Comparison of ENCODE assay signal across 8 cellular contexts in genomic region chr9:38620483-38621433, GRCh38. TPM values are rescaled to one million over a fixed set of nuclear protein-coding genes. Genes with fewer than 3 reads are reported as not detected.
DNase-seq lines count a peak whose midpoint lies in the region; ATAC-seq and TF ChIP-seq lines count a peak whose summit lies in the region.

Gene ANKRD18A (minus strand): TSS chr9:38620596. CDS start chr9:38620285, 311 bp downstream.

- H4K20me1 ChIP-seq in smooth muscle cell (ENCODE audit: low read depth), result no peaks in the 10 kb centered on the region

- H3K36me3 ChIP-seq in smooth muscle cell (ENCODE audit: low read depth), result no peaks in the 10 kb centered on the region

- peaks cover 81% of the 10 kb centered on the region for H3K27me3 ChIP-seq in smooth muscle cell (ENCODE audit: low read depth)

- peak; percentile 78 for ATAC-seq in HG02642 (IDR thresholded peaks at IDR 0.05; ENCODE audit: poor library complexity, unreplicated experiment)

- peak within 1 kb of the TSS; percentile 93 for H3K4me2 ChIP-seq in smooth muscle cell

- H3K27ac ChIP-seq in VCaP, result peak within 1 kb of the TSS; percentile 97
- H3K27ac ChIP-seq in smooth muscle cell (ENCODE audit: low read depth), result no peak within 1 kb of the TSS

- H3K9me3 ChIP-seq in smooth muscle cell (replicated peaks; ENCODE audit: low read depth), result no peaks in the 10 kb centered on the region

- peaks cover 3% of the 10 kb centered on the region for H3K4me1 ChIP-seq in smooth muscle cell (ENCODE audit: low read depth)

- no peak for DNase-seq in GM12864 (ENCODE audit: low read depth)
- peak; percentile 88 for DNase-seq in NCI-H1694 treated with DMSO at 0.1 percent for 48 hours (lab: John Stamatoyannopoulos, UW)
- peak; percentile 70 for DNase-seq in central memory CD4-positive, alpha-beta T cell
- DNase-seq in islet precursor cell, result peak; percentile 97
- no peak for DNase-seq in smooth muscle cell (lab: John Stamatoyannopoulos, UW; ENCODE audit: unreplicated experiment)
- no peak for DNase-seq in effector CD8-positive, alpha-beta T cell (lab: John Stamatoyannopoulos, UW)

- peak; percentile 49 for TF ChIP-seq CTCF in GM12864 (IDR thresholded peaks at IDR 0.05; ENCODE audit: low read depth, low read length, missing control alignments)
- TF ChIP-seq CTCF in VCaP (conservative IDR thresholded peaks at IDR 0.05), result peak; percentile 95
- peak; percentile 61 for TF ChIP-seq CTCF in smooth muscle cell (IDR thresholded peaks at IDR 0.05; ENCODE audit: borderline replicate concordance, insufficient read depth, poor library complexity, severe bottlenecking)

- peak within 1 kb of the TSS; percentile 38 for H3K4me3 ChIP-seq in GM12864 (ENCODE audit: low read depth, low read length)
- peak within 1 kb of the TSS; percentile 47 for H3K4me3 ChIP-seq in smooth muscle cell

- H3F3A ChIP-seq in smooth muscle cell (ENCODE audit: low read depth), result no peaks in the 10 kb centered on the region

- WGBS in smooth muscle cell (ENCODE audit: low lambda C conversion rate), result under 1% methylated on average over 67 of the region's 76 CpGs

- no peak within 1 kb of the TSS for H3K9ac ChIP-seq in smooth muscle cell (ENCODE audit: low read depth)

- peak within 1 kb of the TSS; percentile 77 for H2AFZ ChIP-seq in smooth muscle cell (ENCODE audit: low read depth)

- no peaks in the 10 kb centered on the region for H3K79me2 ChIP-seq in smooth muscle cell (ENCODE audit: low read depth)

RNA-seq across cellular contexts. Expression of gene ANKRD18A, which starts in this region (rescaled TPM):
- 0.18 TPM in 1 of 2 replicates, not detected in the other for total RNA-seq in smooth muscle cell
- 0.17 TPM in 1 of 2 replicates, not detected in the other for polyA plus RNA-seq in smooth muscle cell

Comparison
In these comparisons a context has a peak if more than half of its experiments do, and no peak if none do; other contexts are left out.
1. DNase-seq: peak in NCI-H1694 treated with DMSO at 0.1 percent for 48 hours (single experiment), central memory CD4-positive, alpha-beta T cell (single experiment) and islet precursor cell (single experiment); none in GM12864 (single experiment), smooth muscle cell (single experiment) and effector CD8-positive, alpha-beta T cell (single experiment).
2. Peak in every context shown above with its lines, with median percentiles within 50 percentile points of each other: CTCF ChIP-seq.